In genomic region chr11:83285771-83286528, GRCh38 we compare ENCODE assay signal across 8 cellular contexts. TPM values are rescaled to one million over a fixed set of nuclear protein-coding genes. Genes with fewer than 3 reads are reported as not detected.
DNase-seq lines count a peak whose midpoint lies in the region; ATAC-seq and TF ChIP-seq lines count a peak whose summit lies in the region.

Gene CCDC90B (minus strand): TSS chr11:83286367. CDS start chr11:83285972, 395 bp downstream.

- intact Hi-C loops in PC-3 (cut with micrococcal nuclease) = loop anchor here (2.0 to 10.0 kb wide), 2 partner anchors 385 to 571 kb away; partner anchors contain the start of genes DDIAS and PRCP
- intact Hi-C loops in mucosa of descending colon (cut with DNase I, micrococcal nuclease) = no loop called here

- DNase-seq in DMS153 (lab: John Stamatoyannopoulos, UW) (peak; percentile 97), PC-3 (peak; percentile 99), activated T-cell treated with anti-CD3 and anti-CD28 coated beads for 48 hours (ENCODE audit: low read depth) (peak; percentile 86), epithelial cell of prostate (ENCODE audit: low read depth, low spot score) (peak; percentile 94), mucosa of descending colon (peak; percentile 94 to 96 (median 95))
- DNase-seq in stimulated activated CD8-positive, alpha-beta memory T cell treated with anti-CD3 and anti-CD28 coated beads, Interleukin-4, amount 100 ng/mL, for 24 hours (ENCODE audit: low read depth) = peak; percentile 86

- H3K4me2 ChIP-seq in PC-3 (ENCODE audit: low read length) = peak within 1 kb of the TSS; percentile 94

- no peaks in the 10 kb centered on the region for H3K9me2 ChIP-seq in PC-3 (replicated peaks; ENCODE audit: low read length)

- POLR2A ChIA-PET in PC-3 (lab: Charles Lee; ENCODE audit: unreplicated experiment) = interaction anchor here (0.6 to 1.0 kb wide), 4 partner anchors 27 to 494 kb away, joined by 3 to 6 read pairs (median 3); partner anchors contain the start of gene PRCP

- TF ChIP-seq CTCF in PC-3 (conservative IDR thresholded peaks at IDR 0.05; ENCODE audit: low read depth, low read length) = no peak
- TF ChIP-seq CTCF in mucosa of descending colon (IDR thresholded peaks at IDR 0.05) = no peak

- peak within 1 kb of the TSS; percentile 91 for H3K9ac ChIP-seq in PC-3 (ENCODE audit: low read length)

- TF ChIP-seq RAD21 in Ishikawa (IDR thresholded peaks at IDR 0.05; ENCODE audit: low read depth) = no peak

- H3K27ac ChIP-seq in PC-3 (ENCODE audit: low read length) (peak within 1 kb of the TSS; percentile 82), epithelial cell of prostate (peak within 1 kb of the TSS; percentile 97)

- H3K4me3 ChIP-seq in PC-3 (ENCODE audit: low read length) (peak within 1 kb of the TSS; percentile 83), mucosa of descending colon (peak within 1 kb of the TSS; percentile 87)

- no peaks in the 10 kb centered on the region for H3F3A ChIP-seq in PC-3 (ENCODE audit: low read length, unreplicated experiment)

- no TSS peak for BruUV-seq in PC-3 (replicated peaks; lab: Mats Ljungman, UMichigan)

- H3K79me2 ChIP-seq in PC-3 (ENCODE audit: low read length) = peaks cover 44% of the 10 kb centered on the region

- no peak for TF ChIP-seq EP300 in Ishikawa (IDR thresholded peaks at IDR 0.05; ENCODE audit: borderline replicate concordance)

- H2AFZ ChIP-seq in PC-3 (ENCODE audit: low read length) = peak within 1 kb of the TSS; percentile 83

- H3K36me3 ChIP-seq in PC-3 (ENCODE audit: low read depth, low read length) = no peaks in the 10 kb centered on the region
- no peaks in the 10 kb centered on the region for H3K36me3 ChIP-seq in mucosa of descending colon (ENCODE audit: low read depth)

- H3K27me3 ChIP-seq in PC-3 (ENCODE audit: low read length) = no peaks in the 10 kb centered on the region

- H4K20me1 ChIP-seq in PC-3 (ENCODE audit: low read length) = no peaks in the 10 kb centered on the region

- peak; percentile 86 for ATAC-seq in GM21576 (IDR thresholded peaks at IDR 0.05; ENCODE audit: unreplicated experiment)
- peak; percentile 85 for ATAC-seq in PC-3
- ATAC-seq in mucosa of descending colon = peak; percentile 96

- H3K9me3 ChIP-seq in PC-3 (ENCODE audit: low read length) = no peaks in the 10 kb centered on the region
- no peaks in the 10 kb centered on the region for H3K9me3 ChIP-seq in mucosa of descending colon

- CTCF ChIA-PET in PC-3 (lab: Charles Lee) = interaction anchor here (0.5 kb wide), 1 partner anchor 129 kb away, joined by 13 read pairs; no protein-coding TSS in a partner anchor

- H3K4me1 ChIP-seq in PC-3 (ENCODE audit: insufficient read depth, low read length) = peaks cover 33% of the 10 kb centered on the region
- peaks cover 8% of the 10 kb centered on the region for H3K4me1 ChIP-seq in mucosa of descending colon (ENCODE audit: low read depth)

TF ChIP-seq in Ishikawa, 13 proteins besides CTCF, POLR2A, EP300 and RAD21:
- peak; percentile 91 for TF ChIP-seq TAF1 (IDR thresholded peaks at IDR 0.05; ENCODE audit: low read depth)
- TF ChIP-seq YY1 (IDR thresholded peaks at IDR 0.05; ENCODE audit: low read depth) = peak; percentile 98
- peak; percentile 50; the same call in 1 of the 2 replicates for TF ChIP-seq MAX (IDR thresholded peaks at IDR 0.05)
- peak; percentile 81 for TF ChIP-seq CEBPB (IDR thresholded peaks at IDR 0.05)
- TF ChIP-seq REST (IDR thresholded peaks at IDR 0.05; ENCODE audit: low read depth) = no peak
- TF ChIP-seq EGR1 (IDR thresholded peaks at IDR 0.05) = 0 out of 2 replicates have a peak, but pooled peaks have one; percentile 59
- TF ChIP-seq CREB1 (IDR thresholded peaks at IDR 0.05; ENCODE audit: low read depth) = peak; percentile 89
- TF ChIP-seq ZBTB7A (IDR thresholded peaks at IDR 0.05; ENCODE audit: low read depth) = no peak; the same call in 1 of the 2 replicates
- TF ChIP-seq FOXM1 (IDR thresholded peaks at IDR 0.05; ENCODE audit: borderline replicate concordance, low read depth) = no peak
- peak; percentile 43; the same call in 1 of the 2 replicates for TF ChIP-seq NFIC (IDR thresholded peaks at IDR 0.05)
- TF ChIP-seq USF1 (IDR thresholded peaks at IDR 0.05) = peak; percentile 32; the same call in 1 of the 2 replicates
- peak; percentile 78 for TF ChIP-seq TEAD4 (IDR thresholded peaks at IDR 0.05)
- peak; percentile 56; the same call in 1 of the 2 replicates for TF ChIP-seq TCF12 (IDR thresholded peaks at IDR 0.05; ENCODE audit: low read depth)

RNA-seq across cellular contexts. Expression of gene CCDC90B, which starts in this region (rescaled TPM):
- total RNA-seq in PC-3 (2014; rRNA removed) = 59.4 and 70.8 TPM in 2 replicates
- 10 to 100 TPM; 26.6 to 38.3 (median 26.6) TPM for total RNA-seq in mucosa of descending colon

Comparison
In these comparisons a context has a peak if more than half of its experiments do, and no peak if none do; other contexts are left out.
1. Peak in every context shown above with its lines: DNase-seq, ATAC-seq, H3K4me3 ChIP-seq and H3K27ac ChIP-seq.